ENCODE assay signal across 1 cellular context in the genomic region with DNA sequence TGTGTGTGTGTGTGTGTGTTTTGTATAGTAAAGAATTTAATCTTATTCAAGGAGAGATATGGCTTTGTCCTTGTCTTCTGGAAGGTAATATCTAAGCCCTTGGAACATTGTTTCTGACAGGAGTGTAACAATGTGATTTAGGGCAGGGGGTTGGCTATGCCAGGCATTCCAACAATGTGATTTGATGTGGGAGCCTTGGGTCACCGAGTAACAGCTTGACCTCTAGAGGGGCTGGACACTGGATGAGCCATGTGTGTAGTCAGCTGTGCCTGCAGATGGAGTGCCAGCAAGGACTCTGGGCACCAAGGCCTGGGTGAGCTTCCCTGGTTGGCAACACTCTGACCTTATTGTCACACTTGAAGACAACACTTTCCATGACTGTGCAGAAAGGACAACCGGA.
TF ChIP-seq lines count a peak whose summit lies in the region.

No MANE protein-coding gene starts in this region.

TF ChIP-seq in H1, 55 proteins besides CTCF, POLR2A, EP300 and RAD21:
- TF ChIP-seq CBX5 (IDR thresholded peaks at IDR 0.05; ENCODE audit: low read depth, low read length) (no peak), JUN (IDR thresholded peaks at IDR 0.05; ENCODE audit: low read depth, low read length) (no peak), SP1 (IDR thresholded peaks at IDR 0.05; ENCODE audit: low read depth, low read length) (no peak), TEAD4 (IDR thresholded peaks at IDR 0.05; ENCODE audit: low read depth, low read length) (peak; percentile 51), PHF8 (conservative IDR thresholded peaks at IDR 0.05; ENCODE audit: low read depth, low read length) (no peak), ASH2L (IDR thresholded peaks at IDR 0.05; ENCODE audit: low read length) (no peak)
